ENCODE assay signal across 8 cellular contexts in genomic region chr4:140153744-140154571, GRCh38. TPM values are rescaled to one million over a fixed set of nuclear protein-coding genes. Genes with fewer than 3 reads are reported as not detected.
DNase-seq lines count a peak whose midpoint lies in the region; ATAC-seq and TF ChIP-seq lines count a peak whose summit lies in the region.

TSS of gene MAML3 (minus strand) at chr4:140154184. CDS start at chr4:140153327, 857 bp downstream.

- H3K9me3 Mint-ChIP-seq in MCF 10A (ENCODE audit: unreplicated experiment): no peaks in the 10 kb centered on the region

- H3K4me3 Mint-ChIP-seq in MCF 10A (ENCODE audit: unreplicated experiment): peak within 1 kb of the TSS; percentile 95

- no peaks in the 10 kb centered on the region for H3K9me3 ChIP-seq in iPS-18a (ENCODE audit: control insufficient read depth, low read depth, low read length)
- H3K9me3 ChIP-seq in gastrocnemius medialis: no peaks in the 10 kb centered on the region

- H3K36me3 ChIP-seq in iPS-18a (ENCODE audit: control insufficient read depth, low read depth, low read length): no peaks in the 10 kb centered on the region
- H3K36me3 ChIP-seq in gastrocnemius medialis: no peaks in the 10 kb centered on the region

- DNase-seq in NCI-H2196 treated with DMSO at 0.1 percent for 48 hours (lab: John Stamatoyannopoulos, UW; ENCODE audit: unreplicated experiment) (peak; percentile 78), MCF 10A (ENCODE audit: unreplicated experiment) (peak; percentile 94), gastrocnemius medialis (peak; percentile 91 to 93)

- H3K27me3 ChIP-seq in iPS-18a (ENCODE audit: control insufficient read depth, insufficient read depth, low read length) (peaks cover 14% of the 10 kb centered on the region), gastrocnemius medialis (no peaks in the 10 kb centered on the region)

- TF ChIP-seq CTCF in VCaP (conservative IDR thresholded peaks at IDR 0.05) (no peak), MCF 10A (IDR thresholded peaks at IDR 0.05; ENCODE audit: unreplicated experiment) (no peak), gastrocnemius medialis (IDR thresholded peaks at IDR 0.05 in 4 of 5, conservative IDR thresholded peaks at IDR 0.05 in 1 of 5) (peak in 4 of 5 experiments; percentile 4 to 40 (median 21))

- TF ChIP-seq POLR2A in gastrocnemius medialis (IDR thresholded peaks at IDR 0.05): peak; percentile 55 to 84

- no TSS peak for BruUV-seq in MCF 10A (replicated peaks; lab: Mats Ljungman, UMichigan)

- peak within 1 kb of the TSS; percentile 86 for H3K27ac Mint-ChIP-seq in MCF 10A (ENCODE audit: low read depth, unreplicated experiment)

- H3K4me3 ChIP-seq in GM08714 (ENCODE audit: low read length) (peak within 1 kb of the TSS; percentile 72), iPS-18a (ENCODE audit: low read length) (peak within 1 kb of the TSS; percentile 94), gastrocnemius medialis (peak within 1 kb of the TSS; percentile 68 to 92 (median 88))

- no peaks in the 10 kb centered on the region for H3K27me3 Mint-ChIP-seq in MCF 10A (ENCODE audit: insufficient read depth, unreplicated experiment)

- H3K4me1 ChIP-seq in iPS-18a (ENCODE audit: control insufficient read depth, low read depth, low read length): peaks cover 14% of the 10 kb centered on the region
- peaks cover 0 to 11% of the 10 kb centered on the region in 2 donors for H3K4me1 ChIP-seq in gastrocnemius medialis

- H3K4me1 Mint-ChIP-seq in MCF 10A (ENCODE audit: insufficient read depth, unreplicated experiment): no peaks in the 10 kb centered on the region

- POLR2A ChIA-PET in MCF 10A (lab: Yijun Ruan, JAX): interaction anchor here (0.6 to 5.1 kb wide), 33 partner anchors 9 to 501 kb away, joined by 3 to 82 read pairs (median 5); partner anchors contain the start of genes ELMOD2, MGST2 and SCOC

- intact Hi-C loops in MCF 10A (cut with micrococcal nuclease) (loop anchor here (1.0 to 5.0 kb wide), 9 partner anchors 32 to 552 kb away; no protein-coding TSS in a partner anchor), gastrocnemius medialis (cut with DNase I; ENCODE audit: low total_unique reads) (loop anchor here (1.0 to 10.0 kb wide), 14 partner anchors 85 to 977 kb away; partner anchors contain the start of genes ELF2, ELMOD2, NAA15 and NDUFC1)

- H3K36me3 Mint-ChIP-seq in MCF 10A (ENCODE audit: insufficient read depth, unreplicated experiment): no peaks in the 10 kb centered on the region

- ATAC-seq in HG03097 (IDR thresholded peaks at IDR 0.05; ENCODE audit: low FRiP score, unreplicated experiment) (peak; percentile 35), gastrocnemius medialis (peak; percentile 69 to 74), GM18520 (IDR thresholded peaks at IDR 0.05; ENCODE audit: unreplicated experiment) (no peak)

- in situ Hi-C loops in gastrocnemius medialis (cut with MboI; ENCODE audit: low sequenced_read_pairs in 4 of 4): loop anchor here (5.0 to 25.0 kb wide), 5 partner anchors 81 to 422 kb away; no protein-coding TSS in a partner anchor

- peak within 1 kb of the TSS; percentile 86 for H3K9ac ChIP-seq in iPS-18a (ENCODE audit: low read length)

- CTCF ChIA-PET in MCF 10A (lab: Yijun Ruan, JAX): interaction anchor here (0.7 to 1.5 kb wide), 10 partner anchors 10 to 578 kb away, joined by 3 to 8 read pairs (median 4); no protein-coding TSS in a partner anchor

- peak within 1 kb of the TSS; percentile 99 for H3K27ac ChIP-seq in VCaP
- H3K27ac ChIP-seq in iPS-18a (ENCODE audit: low read length): no peak within 1 kb of the TSS
- H3K27ac ChIP-seq in gastrocnemius medialis: peak within 1 kb of the TSS; percentile 93 to 97 (median 94)

RNA-seq across cellular contexts. Expression of gene MAML3, which starts in this region (rescaled TPM):
- total RNA-seq in MCF 10A (2022) (0.89 and 1.7 TPM in 2 replicates), gastrocnemius medialis (1 to 10 TPM in 3 of 4 donors, under 1 TPM in 1; 0.98 to 1.5 (median 1.4) TPM)

Comparison
In these comparisons a context has a peak if more than half of its experiments do, and no peak if none do; other contexts are left out.
1. CTCF ChIP-seq: peak in gastrocnemius medialis (4 of 5); none in VCaP (single experiment) and MCF 10A (single experiment).
2. Peak in every context shown above with its lines, with median percentiles within 50 percentile points of each other: H3K4me3 ChIP-seq and DNase-seq.